1 cellular context compared by ENCODE assay signal in genomic region chr3:105868450-105868744, GRCh38.
TF ChIP-seq lines count a peak whose summit lies in the region.

No MANE protein-coding gene starts in this region.

TF ChIP-seq in K562, 482 proteins besides CTCF, POLR2A, EP300 and RAD21 (continued from another document):
- no peak for TF ChIP-seq ZBTB43 (CRISPR knock-in tag; IDR thresholded peaks at IDR 0.05)
- no peak for TF ChIP-seq RERE (CRISPR knock-in tag; IDR thresholded peaks at IDR 0.05; ENCODE audit: borderline replicate concordance)
- no peak for TF ChIP-seq STAG1 (CRISPR knock-in tag; IDR thresholded peaks at IDR 0.05; ENCODE audit: borderline replicate concordance)
- TF ChIP-seq ZNF274 (IDR thresholded peaks at IDR 0.05; ENCODE audit: borderline replicate concordance, low read depth, low read length) = no peak
- no peak for TF ChIP-seq SUPT5H (IDR thresholded peaks at IDR 0.05)
- TF ChIP-seq NUFIP1 (IDR thresholded peaks at IDR 0.05; ENCODE audit: partially characterized antibody) = no peak
TF ChIP-seq in K562: peak in this region for 15.
